In the genomic region with DNA sequence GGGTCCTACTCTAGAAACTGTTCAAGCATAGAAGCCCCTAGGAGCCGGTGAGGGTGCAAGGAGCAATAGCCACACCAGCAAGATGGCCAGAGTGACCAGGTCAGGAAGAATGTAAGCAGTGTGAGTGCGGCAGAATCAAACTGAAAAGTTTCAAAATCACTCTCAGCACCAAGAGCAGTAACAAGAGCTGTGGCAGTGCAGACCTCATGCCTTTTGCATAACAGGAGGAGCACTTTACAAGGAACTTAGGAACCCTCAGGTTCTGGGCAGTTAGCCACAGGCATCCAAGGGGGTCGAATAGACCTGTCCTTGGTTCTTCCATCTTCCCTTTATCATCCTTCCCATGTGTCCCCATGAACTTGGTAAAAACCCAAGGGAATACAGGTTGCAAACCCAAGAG, we compare ENCODE assay signal across 21 cellular contexts.
DNase-seq lines count a peak whose midpoint lies in the region; ATAC-seq, FAIRE-seq and TF ChIP-seq lines count a peak whose summit lies in the region.
"Had no signal": no experiment of that assay in that cellular context is flagged by ENCODE, and none has a peak within 500 bp of the region (broad histone marks: within the 10 kb centered on the region; RNA-seq: fewer than 3 reads in every experiment).

No MANE protein-coding gene starts in this region.

- no peaks in the 10 kb centered on the region for H3K4me1 ChIP-seq in GM12878 (ENCODE audit: control insufficient read depth, insufficient read depth, low read length)
- H3K4me1 ChIP-seq in thyroid gland = peaks cover 0 to 5% of the 10 kb centered on the region in 2 donors
- peaks cover 6% of the 10 kb centered on the region for H3K4me1 ChIP-seq in testis
- H3K4me1 ChIP-seq: BLaER1, Caco-2 had no signal

- TF ChIP-seq EP300 in GM12878 (IDR thresholded peaks at IDR 0.05; ENCODE audit: borderline replicate concordance in 1 of 2, control insufficient read depth in 1 of 2, low read depth in 2 of 2, low read length in 2 of 2) = no peak

- H3K4me2 ChIP-seq in GM12878 (ENCODE audit: control insufficient read depth, insufficient read depth) = no peak overlapping the region
- H3K4me2 ChIP-seq: BLaER1 had no signal

- H3K36me3 ChIP-seq in GM12878 (ENCODE audit: control insufficient read depth in 2 of 2, insufficient read depth in 2 of 2, low read length in 1 of 2) (no peaks in the 10 kb centered on the region), thyroid gland (no peaks in the 10 kb centered on the region), testis (ENCODE audit: low read depth, missing control alignments) (no peaks in the 10 kb centered on the region)
- H3K36me3 ChIP-seq: BLaER1 had no signal

- intact Hi-C loops in GM12878 (cut with micrococcal nuclease; ENCODE audit: unreplicated experiment) = loop anchor here (2.0 kb wide), 2 partner anchors 225 to 797 kb away; no protein-coding TSS in a partner anchor
- intact Hi-C loops in thyroid gland (cut with DNase I) = no loop called here
- intact Hi-C loops in testis (cut with DNase I; ENCODE audit: low total_unique reads) = no loop called here

- POLR2A ChIA-PET in GM12878 (lab: Charles Lee) = no interaction called here

- H2AFZ ChIP-seq in GM12878 (ENCODE audit: control insufficient read depth, low read depth, low read length) = no peak overlapping the region

- no peak for FAIRE-seq in GM12878 (lab: Jason Lieb, UNC)
- FAIRE-seq: GM19239 had no signal

- CTCF ChIA-PET in GM12878 (lab: Yijun Ruan, JAX) = interaction anchor here (1.6 to 4.0 kb wide), 3 partner anchors 46 to 796 kb away, joined by 3 to 32 read pairs (median 29); no protein-coding TSS in a partner anchor

- H3K4me3 Mint-ChIP-seq in nephron progenitor cell = peak overlapping the region; percentile 10
- H3K4me3 Mint-ChIP-seq: CD4-positive, alpha-beta T cell had no signal

- BruUV-seq in GM12878 (replicated peaks; lab: Mats Ljungman, UMichigan) = no TSS peak

- TF ChIP-seq RAD21 in GM12878 (IDR thresholded peaks at IDR 0.05; ENCODE audit: insufficient read depth, low read depth, low read length) = no peak

- DNase-seq in GM12878 (ENCODE audit: low read depth, low spot score) = no peak
- DNase-seq in iPS DF 4.7 (ENCODE audit: extremely low read depth, low spot score) = peak; percentile 19
- DNase-seq in nephron progenitor cell = peak; percentile 3
- peak; percentile 3 to 8 for DNase-seq in thyroid gland
- DNase-seq in NCI-H82 (lab: John Stamatoyannopoulos, UW) = no peak
- no peak for DNase-seq in testis
- no peak for DNase-seq in NCI-H1436 treated with DMSO at 0.1 percent for 48 hours (lab: John Stamatoyannopoulos, UW)
- no peak for DNase-seq in NCI-H146 (lab: John Stamatoyannopoulos, UW)
- DNase-seq: Caco-2; CD4-positive, alpha-beta T cell; DMS 273 treated with DMSO at 0.1 percent for 48 hours; DMS79 treated with DMSO at 0.1 percent for 48 hours; Kasumi-1; NCI-H187 treated with DMSO at 0.1 percent for 48 hours; NCI-H2107; NCI-H748 treated with DMSO at 0.1 percent for 48 hours; NK-92 treated with Interleukin-12 subunit alpha and Interleukin-12 subunit beta, amount 100 ng/mL, for 24 hours; SIG-M5; SK-N-SH had no signal

- no peaks in the 10 kb centered on the region for H3K27me3 Mint-ChIP-seq in nephron progenitor cell (ENCODE audit: low read depth, poor library complexity)
- H3K27me3 Mint-ChIP-seq: CD4-positive, alpha-beta T cell had no signal

- WGBS in GM12878 (ENCODE audit: insufficient coverage, insufficient replicate concordance, low lambda C conversion rate, missing lambda C conversion rate) = 14% methylated on average over 3 of the region's 3 CpGs
- 26 to 49% methylated on average over 3 of the region's 3 CpGs for WGBS in thyroid gland, 2 donors
- 73 to 85% methylated on average over 3 of the region's 3 CpGs for WGBS in testis, 2 donors

- H3K27ac Mint-ChIP-seq in nephron progenitor cell = peak overlapping the region; percentile 99
- H3K27ac Mint-ChIP-seq: CD4-positive, alpha-beta T cell had no signal

- peak; percentile 47 for ATAC-seq in GM12878

- H3K36me3 Mint-ChIP-seq in nephron progenitor cell (ENCODE audit: low read depth) = peaks cover 20% of the 10 kb centered on the region

- H3K27ac ChIP-seq in GM12878 (ENCODE audit: control insufficient read depth, insufficient read depth) (no peak overlapping the region), thyroid gland (no peak overlapping the region), testis (no peak overlapping the region)
- H3K27ac ChIP-seq: BLaER1 had no signal

- no peak for TF ChIP-seq POLR2A in GM12878 (IDR thresholded peaks at IDR 0.05; ENCODE audit: low read depth, low read length)
- TF ChIP-seq POLR2A in thyroid gland (IDR thresholded peaks at IDR 0.05) = no peak
- no peak for TF ChIP-seq POLR2A in testis (IDR thresholded peaks at IDR 0.05)

- H3K9me3 Mint-ChIP-seq in nephron progenitor cell = peaks cover 5% of the 10 kb centered on the region
- H3K9me3 Mint-ChIP-seq: CD4-positive, alpha-beta T cell had no signal

- TF ChIP-seq CTCF in GM12878 (IDR thresholded peaks at IDR 0.05 in 2 of 3, conservative IDR thresholded peaks at IDR 0.05 in 1 of 3; ENCODE audit: control insufficient read depth in 2 of 3, extremely low read depth in 1 of 3, insufficient read depth in 1 of 3, low read depth in 3 of 3, low read length in 3 of 3) = no peak
- no peak for TF ChIP-seq CTCF in nephron progenitor cell (IDR thresholded peaks at IDR 0.05)
- TF ChIP-seq CTCF in thyroid gland (IDR thresholded peaks at IDR 0.05) = no peak
- TF ChIP-seq CTCF in testis (IDR thresholded peaks at IDR 0.05) = no peak

- H3K27me3 ChIP-seq in GM12878 (replicated peaks in 1 of 2; ENCODE audit: control insufficient read depth in 2 of 2, insufficient read depth in 2 of 2, low read length in 1 of 2) (no peaks in the 10 kb centered on the region), thyroid gland (no peaks in the 10 kb centered on the region), testis (no peaks in the 10 kb centered on the region)
- H3K27me3 ChIP-seq: BLaER1 had no signal

- no peaks in the 10 kb centered on the region for H3K79me2 ChIP-seq in GM12878 (ENCODE audit: control insufficient read depth, insufficient read depth, low read length)

- H3K4me3 ChIP-seq in GM12878 (no peak overlapping the region), thyroid gland (replicated peaks in 1 of 3) (no peak overlapping the region), testis (no peak overlapping the region)
- H3K4me3 ChIP-seq: BLaER1 had no signal

- SMC1A ChIA-PET in GM12878 (lab: Charles Lee; ENCODE audit: uncharacterized antibody, unreplicated experiment) = interaction anchor here (1.7 to 3.0 kb wide), 2 partner anchors 145 to 797 kb away, joined by 5 to 21 read pairs; no protein-coding TSS in a partner anchor

- in situ Hi-C loops in GM12878 (cut with MboI) = no loop called here

- RAD21 ChIA-PET in GM12878 (lab: Charles Lee; ENCODE audit: unreplicated experiment) = no interaction called here

- no peak overlapping the region for H3K9ac ChIP-seq in GM12878 (ENCODE audit: control insufficient read depth, insufficient read depth, low read length)
- H3K9ac ChIP-seq: BLaER1, SK-N-SH had no signal

- H4K20me1 ChIP-seq in GM12878 (ENCODE audit: control insufficient read depth, insufficient read depth) = no peaks in the 10 kb centered on the region
- H4K20me1 ChIP-seq: BLaER1 had no signal

- H3K9me3 ChIP-seq in GM12878 (replicated peaks; ENCODE audit: control insufficient read depth, insufficient read depth, low read length) (no peaks in the 10 kb centered on the region), thyroid gland (no peaks in the 10 kb centered on the region), testis (no peaks in the 10 kb centered on the region)
- H3K9me3 ChIP-seq: BLaER1, Caco-2, SK-N-SH had no signal

- H3K4me1 Mint-ChIP-seq in nephron progenitor cell = peaks cover 85% of the 10 kb centered on the region

TF ChIP-seq in GM12878, 131 proteins besides CTCF, POLR2A, EP300 and RAD21:
- TF ChIP-seq MEF2B (IDR thresholded peaks at IDR 0.05; ENCODE audit: partially characterized antibody, poor library complexity, severe bottlenecking) = no peak
- no peak for TF ChIP-seq RFX5 (IDR thresholded peaks at IDR 0.05; ENCODE audit: low read depth, low read length)
- TF ChIP-seq, protein P1, sequence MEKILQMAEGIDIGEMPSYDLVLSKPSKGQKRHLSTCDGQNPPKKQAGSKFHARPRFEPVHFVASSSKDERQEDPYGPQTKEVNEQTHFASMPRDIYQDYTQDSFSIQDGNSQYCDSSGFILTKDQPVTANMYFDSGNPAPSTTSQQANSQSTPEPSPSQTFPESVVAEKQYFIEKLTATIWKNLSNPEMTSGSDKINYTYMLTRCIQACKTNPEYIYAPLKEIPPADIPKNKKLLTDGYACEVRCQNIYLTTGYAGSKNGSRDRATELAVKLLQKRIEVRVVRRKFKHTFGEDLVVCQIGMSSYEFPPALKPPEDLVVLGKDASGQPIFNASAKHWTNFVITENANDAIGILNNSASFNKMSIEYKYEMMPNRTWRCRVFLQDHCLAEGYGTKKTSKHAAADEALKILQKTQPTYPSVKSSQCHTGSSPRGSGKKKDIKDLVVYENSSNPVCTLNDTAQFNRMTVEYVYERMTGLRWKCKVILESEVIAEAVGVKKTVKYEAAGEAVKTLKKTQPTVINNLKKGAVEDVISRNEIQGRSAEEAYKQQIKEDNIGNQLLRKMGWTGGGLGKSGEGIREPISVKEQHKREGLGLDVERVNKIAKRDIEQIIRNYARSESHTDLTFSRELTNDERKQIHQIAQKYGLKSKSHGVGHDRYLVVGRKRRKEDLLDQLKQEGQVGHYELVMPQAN (conservative IDR thresholded peaks at IDR 0.05) = no peak
- TF ChIP-seq STAT3 (IDR thresholded peaks at IDR 0.05; ENCODE audit: low read depth, low read length) = no peak
- TF ChIP-seq CBFB (IDR thresholded peaks at IDR 0.05; ENCODE audit: low read depth) = no peak
- TF ChIP-seq RBBP5 (conservative IDR thresholded peaks at IDR 0.05) = no peak
- no peak for TF ChIP-seq CEBPB (IDR thresholded peaks at IDR 0.05; ENCODE audit: borderline replicate concordance in 1 of 2, low read depth in 2 of 2, low read length in 2 of 2)
- no peak for TF ChIP-seq ZNF622 (IDR thresholded peaks at IDR 0.05)
- TF ChIP-seq CREB1 (IDR thresholded peaks at IDR 0.05; ENCODE audit: low read depth) = no peak
- TF ChIP-seq TAF1 (IDR thresholded peaks at IDR 0.05; ENCODE audit: borderline replicate concordance, low read depth, low read length) = no peak
- TF ChIP-seq TCF3 (IDR thresholded peaks at IDR 0.05; ENCODE audit: borderline replicate concordance, insufficient read depth, low read depth, low read length) = no peak
- TF ChIP-seq NFIC (IDR thresholded peaks at IDR 0.05; ENCODE audit: low read depth, low read length) = no peak
- no peak for TF ChIP-seq PAX8 (IDR thresholded peaks at IDR 0.05)
- no peak for TF ChIP-seq SREBF1 (IDR thresholded peaks at IDR 0.05; ENCODE audit: low read length)
- TF ChIP-seq CHD1 (IDR thresholded peaks at IDR 0.05; ENCODE audit: low read depth, low read length) = no peak
- TF ChIP-seq ZSCAN29 (IDR thresholded peaks at IDR 0.05) = no peak
- TF ChIP-seq GATAD2B (conservative IDR thresholded peaks at IDR 0.05; ENCODE audit: low read depth) = no peak

Comparison
In these comparisons a context has a peak if more than half of its experiments do, and no peak if none do; other contexts are left out.
1. DNase-seq: peak in iPS DF 4.7 (single experiment), nephron progenitor cell (single experiment) and thyroid gland (2 of 2); none in GM12878 (single experiment), NCI-H82 (single experiment), testis (single experiment), NCI-H1436 treated with DMSO at 0.1 percent for 48 hours (single experiment) and NCI-H146 (single experiment).